8 cellular contexts compared by ENCODE assay signal in genomic region chr12:110688446-110689001, GRCh38. TPM values are rescaled to one million over a fixed set of nuclear protein-coding genes. Genes with fewer than 3 reads are reported as not detected.
DNase-seq lines count a peak whose midpoint lies in the region; ATAC-seq lines count a peak whose summit lies in the region.

No MANE protein-coding gene starts in this region.

- POLR2A ChIA-PET in activated CD8-positive, alpha-beta T cell treated with anti-CD3 and anti-CD28 coated beads, Interleukin-2, amount 10 ng/mL, durations not matched to agents 7 days and 5 days (lab: Charles Lee): no interaction called here

- H3K27ac Mint-ChIP-seq in T-helper 2 cell treated with Interferon-gamma antibody and Interleukin-4, amounts not matched to agents 5 μg/mL and 100 μg/mL, for 36 hours: peak overlapping the region; percentile 55
- peak overlapping the region; percentile 85 for H3K27ac Mint-ChIP-seq in activated CD8-positive, alpha-beta T cell treated with anti-CD3 and anti-CD28 coated beads, Interleukin-2, amount 10 ng/mL, durations not matched to agents 7 days and 5 days
- peak overlapping the region; percentile 81 for H3K27ac Mint-ChIP-seq in stimulated activated memory B cell treated with anti-CD40 and anti-IgM and Interleukin-4, amounts not matched to agents 10 μg/mL and 1 μg/mL and 100 μg/mL, for 72 hours

- peaks cover 34% of the 10 kb centered on the region for H3K4me1 Mint-ChIP-seq in T-helper 2 cell treated with Interferon-gamma antibody and Interleukin-4, amounts not matched to agents 5 μg/mL and 100 μg/mL, for 36 hours (ENCODE audit: low read depth)
- peaks cover 57% of the 10 kb centered on the region for H3K4me1 Mint-ChIP-seq in activated CD8-positive, alpha-beta T cell treated with anti-CD3 and anti-CD28 coated beads, Interleukin-2, amount 10 ng/mL, durations not matched to agents 7 days and 5 days (ENCODE audit: low read depth)
- peaks cover 72% of the 10 kb centered on the region for H3K4me1 Mint-ChIP-seq in stimulated activated memory B cell treated with anti-CD40 and anti-IgM and Interleukin-4, amounts not matched to agents 10 μg/mL and 1 μg/mL and 100 μg/mL, for 72 hours

- peaks cover 4% of the 10 kb centered on the region for H3K27me3 Mint-ChIP-seq in T-helper 2 cell treated with Interferon-gamma antibody and Interleukin-4, amounts not matched to agents 5 μg/mL and 100 μg/mL, for 36 hours (ENCODE audit: low read depth)
- no peaks in the 10 kb centered on the region for H3K27me3 Mint-ChIP-seq in activated CD8-positive, alpha-beta T cell treated with anti-CD3 and anti-CD28 coated beads, Interleukin-2, amount 10 ng/mL, durations not matched to agents 7 days and 5 days (ENCODE audit: low read depth)
- H3K27me3 Mint-ChIP-seq in stimulated activated memory B cell treated with anti-CD40 and anti-IgM and Interleukin-4, amounts not matched to agents 10 μg/mL and 1 μg/mL and 100 μg/mL, for 72 hours: no peaks in the 10 kb centered on the region

- no peak for DNase-seq in T-helper 2 cell treated with Interferon-gamma antibody and Interleukin-4, amounts not matched to agents 5 μg/mL and 100 μg/mL, for 36 hours (ENCODE audit: low spot score)
- DNase-seq in T-helper 2 cell (no peak), NCI-H2171 (lab: John Stamatoyannopoulos, UW) (no peak)
- DNase-seq in activated CD8-positive, alpha-beta T cell treated with anti-CD3 and anti-CD28 coated beads, Interleukin-2, amount 10 ng/mL, durations not matched to agents 7 days and 5 days: no peak

- CTCF ChIA-PET in activated CD8-positive, alpha-beta T cell treated with anti-CD3 and anti-CD28 coated beads, Interleukin-2, amount 10 ng/mL, durations not matched to agents 7 days and 5 days (lab: Charles Lee): no interaction called here

- H3K4me3 Mint-ChIP-seq in T-helper 2 cell treated with Interferon-gamma antibody and Interleukin-4, amounts not matched to agents 5 μg/mL and 100 μg/mL, for 36 hours: peak overlapping the region; percentile 82
- peak overlapping the region; percentile 87 for H3K4me3 Mint-ChIP-seq in activated CD8-positive, alpha-beta T cell treated with anti-CD3 and anti-CD28 coated beads, Interleukin-2, amount 10 ng/mL, durations not matched to agents 7 days and 5 days
- H3K4me3 Mint-ChIP-seq in stimulated activated memory B cell treated with anti-CD40 and anti-IgM and Interleukin-4, amounts not matched to agents 10 μg/mL and 1 μg/mL and 100 μg/mL, for 72 hours: peak overlapping the region; percentile 94

- H3K9ac ChIP-seq in iPS-15b (ENCODE audit: low read depth, low read length): peak overlapping the region; percentile 47

- H3K9me3 ChIP-seq in iPS-15b (ENCODE audit: control insufficient read depth, insufficient read depth, low read length): no peaks in the 10 kb centered on the region

- H3K4me3 ChIP-seq in iPS-15b (ENCODE audit: low read depth, low read length): peak overlapping the region; percentile 70

- no peaks in the 10 kb centered on the region for H3K9me3 Mint-ChIP-seq in T-helper 2 cell treated with Interferon-gamma antibody and Interleukin-4, amounts not matched to agents 5 μg/mL and 100 μg/mL, for 36 hours
- H3K9me3 Mint-ChIP-seq in activated CD8-positive, alpha-beta T cell treated with anti-CD3 and anti-CD28 coated beads, Interleukin-2, amount 10 ng/mL, durations not matched to agents 7 days and 5 days (ENCODE audit: insufficient read depth): peaks cover 3% of the 10 kb centered on the region
- H3K9me3 Mint-ChIP-seq in stimulated activated memory B cell treated with anti-CD40 and anti-IgM and Interleukin-4, amounts not matched to agents 10 μg/mL and 1 μg/mL and 100 μg/mL, for 72 hours: no peaks in the 10 kb centered on the region

- H3K4me1 ChIP-seq in iPS-15b (ENCODE audit: control insufficient read depth, insufficient read depth, low read length): peaks cover 9% of the 10 kb centered on the region

- H3K27me3 ChIP-seq in iPS-15b (ENCODE audit: control insufficient read depth, insufficient read depth, low read length): peaks cover 10% of the 10 kb centered on the region

- peaks cover 3% of the 10 kb centered on the region for H3K36me3 ChIP-seq in iPS-15b (ENCODE audit: control insufficient read depth, insufficient read depth, low read length)

- peaks cover 21% of the 10 kb centered on the region for H3K36me3 Mint-ChIP-seq in T-helper 2 cell treated with Interferon-gamma antibody and Interleukin-4, amounts not matched to agents 5 μg/mL and 100 μg/mL, for 36 hours (ENCODE audit: low read depth)
- H3K36me3 Mint-ChIP-seq in activated CD8-positive, alpha-beta T cell treated with anti-CD3 and anti-CD28 coated beads, Interleukin-2, amount 10 ng/mL, durations not matched to agents 7 days and 5 days (ENCODE audit: low read depth): peaks cover 31% of the 10 kb centered on the region
- peaks cover 49% of the 10 kb centered on the region for H3K36me3 Mint-ChIP-seq in stimulated activated memory B cell treated with anti-CD40 and anti-IgM and Interleukin-4, amounts not matched to agents 10 μg/mL and 1 μg/mL and 100 μg/mL, for 72 hours

- ATAC-seq in activated CD8-positive, alpha-beta T cell treated with anti-CD3 and anti-CD28 coated beads, Interleukin-2, amount 10 ng/mL, durations not matched to agents 7 days and 5 days: no peak
- ATAC-seq in stimulated activated memory B cell treated with anti-CD40 and anti-IgM and Interleukin-4, amounts not matched to agents 10 μg/mL and 1 μg/mL and 100 μg/mL, for 72 hours: no peak
- no peak for ATAC-seq in GM21825 (IDR thresholded peaks at IDR 0.05; ENCODE audit: unreplicated experiment)
- ATAC-seq in GM21381 (IDR thresholded peaks at IDR 0.05; ENCODE audit: unreplicated experiment): no peak

RNA-seq across cellular contexts. Expression of gene HVCN1, which starts 0.4 kb away (rescaled TPM):
- 10 to 100 TPM; 28.6 to 30.8 TPM for total RNA-seq in activated CD8-positive, alpha-beta T cell treated with anti-CD3 and anti-CD28 coated beads, Interleukin-2, amount 10 ng/mL, durations not matched to agents 7 days and 5 days

RNA-seq across cellular contexts. Expression of gene PPP1CC, which starts 54.2 kb away (rescaled TPM):
- 100 to 1,000 TPM; 162 to 179 TPM for total RNA-seq in activated CD8-positive, alpha-beta T cell treated with anti-CD3 and anti-CD28 coated beads, Interleukin-2, amount 10 ng/mL, durations not matched to agents 7 days and 5 days
